ENCODE assay signal across 12 cellular contexts in genomic region chr6:130202782-130203181, GRCh38. TPM values are rescaled to one million over a fixed set of nuclear protein-coding genes. Genes with fewer than 3 reads are reported as not detected.
DNase-seq lines count a peak whose midpoint lies in the region; ATAC-seq and TF ChIP-seq lines count a peak whose summit lies in the region.
"Had no signal": no experiment of that assay in that cellular context is flagged by ENCODE, and none has a peak within 500 bp of the region (broad histone marks: within the 10 kb centered on the region; RNA-seq: fewer than 3 reads in every experiment).

No MANE protein-coding gene starts in this region.

- DNase-seq in mesendoderm (peak; percentile 52), SKM-1 (lab: John Stamatoyannopoulos, UW; ENCODE audit: unreplicated experiment) (no peak), DMS153 (lab: John Stamatoyannopoulos, UW) (no peak), stomach (no peak), anterior cingulate cortex (lab: John Stamatoyannopoulos, UW) (no peak)
- DNase-seq: activated CD4-positive, alpha-beta T cell treated with anti-CD3 and anti-CD28 coated beads, Interleukin-2, amount 10 ng/mL, durations not matched to agents 24 days and 14 days; DND-41 had no signal

- no peak overlapping the region for H3K18ac ChIP-seq in mesendoderm (ENCODE audit: low read length)

- H3K36me3 ChIP-seq in HUES6 (ENCODE audit: control insufficient read depth, insufficient read depth, low read length), result peaks cover 17% of the 10 kb centered on the region; the same call in 1 of the 2 replicates
- no peaks in the 10 kb centered on the region for H3K36me3 ChIP-seq in mesendoderm (ENCODE audit: control insufficient read depth, insufficient read depth, low read length)
- no peaks in the 10 kb centered on the region for H3K36me3 ChIP-seq in stomach
- H3K36me3 ChIP-seq: gastroesophageal sphincter had no signal

- no peak for TF ChIP-seq EP300 in stomach (IDR thresholded peaks at IDR 0.05)

- no peak overlapping the region for H2BK15ac ChIP-seq in mesendoderm (replicated peaks; ENCODE audit: low read depth)

- intact Hi-C loops in stomach (cut with DNase I; ENCODE audit: low total_unique reads), result no loop called here

- H3K79me1 ChIP-seq in mesendoderm (ENCODE audit: low read length), result no peaks in the 10 kb centered on the region

- TF ChIP-seq CTCF in stomach (IDR thresholded peaks at IDR 0.05), result no peak

- H3K9ac ChIP-seq in HUES6 (ENCODE audit: low read length) (no peak overlapping the region), mesendoderm (ENCODE audit: low read length) (no peak overlapping the region)

- H3K4me3 ChIP-seq in HUES6 (ENCODE audit: low read depth, low read length) (no peak overlapping the region), mesendoderm (ENCODE audit: low read length) (no peak overlapping the region), stomach (no peak overlapping the region)
- H3K4me3 ChIP-seq: gastroesophageal sphincter had no signal

- no peak overlapping the region for H2AK5ac ChIP-seq in mesendoderm (ENCODE audit: low read length)

- no peak overlapping the region for H2BK120ac ChIP-seq in mesendoderm (ENCODE audit: low read depth, low read length)

- H3K56ac ChIP-seq in mesendoderm (ENCODE audit: low read length), result peak overlapping the region; percentile 17

- H2BK5ac ChIP-seq in mesendoderm (ENCODE audit: low read length), result no peak overlapping the region

- H3K27ac ChIP-seq in HUES6 (ENCODE audit: low read depth, low read length), result peak overlapping the region; percentile 50; the same call in 1 of the 2 replicates
- no peak overlapping the region for H3K27ac ChIP-seq in mesendoderm (ENCODE audit: low read depth, low read length)
- no peak overlapping the region for H3K27ac ChIP-seq in stomach
- H3K27ac ChIP-seq: gastroesophageal sphincter had no signal

- no peak overlapping the region for H4K5ac ChIP-seq in mesendoderm (ENCODE audit: low read length)

- H3K23ac ChIP-seq in mesendoderm (ENCODE audit: low read length), result no peak overlapping the region

- no CpG with 5 or more reads among the region's 6 CpGs for WGBS in mesendoderm (ENCODE audit: extremely low coverage, insufficient coverage, low lambda C conversion rate)
- WGBS in stomach, 5 donors, result 46 to 61% (median 55%) methylated on average over 6 of the region's 6 CpGs

- peaks cover 5% of the 10 kb centered on the region; the same call in 1 of the 2 replicates for H3K9me3 ChIP-seq in HUES6 (ENCODE audit: control insufficient read depth, insufficient read depth, low read depth, low read length)
- no peaks in the 10 kb centered on the region for H3K9me3 ChIP-seq in stomach
- H3K9me3 ChIP-seq: gastroesophageal sphincter had no signal

- H3K79me2 ChIP-seq in mesendoderm (ENCODE audit: control insufficient read depth, insufficient read depth, low read length), result no peaks in the 10 kb centered on the region

- no peak overlapping the region for H3K4me2 ChIP-seq in mesendoderm (ENCODE audit: low read length)

- no peak overlapping the region for H3K4ac ChIP-seq in mesendoderm (ENCODE audit: low read depth, low read length)

- H4K8ac ChIP-seq in mesendoderm (ENCODE audit: low read depth, low read length), result no peak overlapping the region

- peaks cover 33% of the 10 kb centered on the region for H3K4me1 ChIP-seq in HUES6 (ENCODE audit: control insufficient read depth, insufficient read depth, low read length)
- H3K4me1 ChIP-seq in mesendoderm (ENCODE audit: control insufficient read depth, low read depth, low read length), result peaks cover 3% of the 10 kb centered on the region
- H3K4me1 ChIP-seq in stomach, result no peaks in the 10 kb centered on the region
- H3K4me1 ChIP-seq: gastroesophageal sphincter had no signal

- TF ChIP-seq POLR2A in stomach (IDR thresholded peaks at IDR 0.05), result no peak

- no peaks in the 10 kb centered on the region for H3K27me3 ChIP-seq in HUES6 (ENCODE audit: control insufficient read depth, insufficient read depth, low read length)
- H3K27me3 ChIP-seq in mesendoderm (ENCODE audit: insufficient read depth, low read length, poor library complexity), result no peaks in the 10 kb centered on the region
- no peaks in the 10 kb centered on the region for H3K27me3 ChIP-seq in stomach
- H3K27me3 ChIP-seq: gastroesophageal sphincter had no signal

- peak; percentile 69 for ATAC-seq in GM18858 (IDR thresholded peaks at IDR 0.05; ENCODE audit: unreplicated experiment)
- peak; percentile 88 for ATAC-seq in GM21576 (IDR thresholded peaks at IDR 0.05; ENCODE audit: unreplicated experiment)
- ATAC-seq: gastroesophageal sphincter had no signal

RNA-seq across cellular contexts. Expression of gene SAMD3, which starts 20.0 kb away (rescaled TPM):
- polyA plus RNA-seq in mesendoderm (2013, experiment 1 of 2), result 6.8 TPM
- 6.4 TPM for polyA plus RNA-seq in mesendoderm (2013, experiment 2 of 2)
- total RNA-seq in stomach, result 1 to 10 TPM in 3 of 5 donors, under 1 TPM in 1, not detected in 1; 0.87 to 4.2 (median 2.6) TPM
- under 1 TPM in 2 of 3 donors, not detected in 1; 0.15 to 0.50 TPM for polyA plus RNA-seq in stomach
- total RNA-seq: bronchial epithelial cell had no signal
